In genomic region chr15:70259030-70259424, GRCh38 we compare ENCODE assay signal across 7 cellular contexts.
DNase-seq lines count a peak whose midpoint lies in the region; ATAC-seq and TF ChIP-seq lines count a peak whose summit lies in the region.

No MANE protein-coding gene starts in this region.

- H3K27me3 ChIP-seq in right atrium auricular region, result no peaks in the 10 kb centered on the region

- H3K9me3 ChIP-seq in right atrium auricular region, result no peaks in the 10 kb centered on the region

- ATAC-seq in GM19395 (IDR thresholded peaks at IDR 0.05; ENCODE audit: unreplicated experiment) (peak; percentile 20), HG03108 (IDR thresholded peaks at IDR 0.05; ENCODE audit: unreplicated experiment) (no peak), HG02870 (IDR thresholded peaks at IDR 0.05; ENCODE audit: unreplicated experiment) (no peak)

- DNase-seq in NCI-H2171 (lab: John Stamatoyannopoulos, UW) (peak; percentile 95), right atrium auricular region (ENCODE audit: low spot score) (peak; percentile 80)
- DNase-seq in activated naive CD4-positive, alpha-beta T cell treated with anti-CD3 and anti-CD28 coated beads, Interleukin-2, amount 50 U/mL, for 16 hours, result peak; percentile 54
- DNase-seq in stimulated activated CD4-positive, alpha-beta T cell treated with anti-CD3 and anti-CD28 coated beads, Interleukin-2, amount 100 ng/mL, for 24 hours, result peak; percentile 41 to 44

- no peak overlapping the region for H3K27ac ChIP-seq in right atrium auricular region

- peaks cover 0 to 33% of the 10 kb centered on the region in 2 donors for H3K4me1 ChIP-seq in right atrium auricular region

- H3K36me3 ChIP-seq in right atrium auricular region, result no peaks in the 10 kb centered on the region

- H3K4me3 ChIP-seq in right atrium auricular region, result no peak overlapping the region

- TF ChIP-seq CTCF in right atrium auricular region (IDR thresholded peaks at IDR 0.05), result no peak

Comparison
In these comparisons a context has a peak if more than half of its experiments do, and no peak if none do; other contexts are left out.
1. DNase-seq: peak in every context shown above with its lines; median percentile 95 in NCI-H2171; 80 in right atrium auricular region; 54 in activated naive CD4-positive, alpha-beta T cell treated with anti-CD3 and anti-CD28 coated beads, Interleukin-2, amount 50 U/mL, for 16 hours; 42 in stimulated activated CD4-positive, alpha-beta T cell treated with anti-CD3 and anti-CD28 coated beads, Interleukin-2, amount 100 ng/mL, for 24 hours.